ENCODE assay signal across 9 cellular contexts in genomic region chr11:126419801-126420729, GRCh38.
DNase-seq lines count a peak whose midpoint lies in the region; ATAC-seq and TF ChIP-seq lines count a peak whose summit lies in the region.
"Had no signal": no experiment of that assay in that cellular context is flagged by ENCODE, and none has a peak within 500 bp of the region (broad histone marks: within the 10 kb centered on the region; RNA-seq: fewer than 3 reads in every experiment).

No MANE protein-coding gene starts in this region.

- TF ChIP-seq POLR2A in GM18505 (IDR thresholded peaks at IDR 0.05; ENCODE audit: borderline replicate concordance, extremely low read depth, insufficient read depth, insufficient read length): no peak

- ATAC-seq in GM18505 (IDR thresholded peaks at IDR 0.05; ENCODE audit: unreplicated experiment) (peak; percentile 64), HG02642 (IDR thresholded peaks at IDR 0.05; ENCODE audit: poor library complexity, unreplicated experiment) (peak; percentile 65)
- ATAC-seq: HCT116 had no signal

- DNase-seq in NOMO-1 treated with DMSO at 0.1 percent for 48 hours (lab: John Stamatoyannopoulos, UW; ENCODE audit: unreplicated experiment) (peak; percentile 90), iris pigment epithelial cell (ENCODE audit: low read depth) (peak; percentile 81), T-helper 1 cell (no peak), NCI-H446 treated with DMSO at 0.1 percent for 48 hours (lab: John Stamatoyannopoulos, UW) (no peak), NCI-H2029 (lab: John Stamatoyannopoulos, UW) (no peak), SHP77 (lab: John Stamatoyannopoulos, UW) (no peak)

Comparison
In these comparisons a context has a peak if more than half of its experiments do, and no peak if none do; other contexts are left out.
1. DNase-seq: peak in NOMO-1 treated with DMSO at 0.1 percent for 48 hours (single experiment) and iris pigment epithelial cell (single experiment); none in T-helper 1 cell (0 of 5), NCI-H446 treated with DMSO at 0.1 percent for 48 hours (single experiment), NCI-H2029 (single experiment) and SHP77 (0 of 2).